8 cellular contexts compared by ENCODE assay signal in the genomic region with DNA sequence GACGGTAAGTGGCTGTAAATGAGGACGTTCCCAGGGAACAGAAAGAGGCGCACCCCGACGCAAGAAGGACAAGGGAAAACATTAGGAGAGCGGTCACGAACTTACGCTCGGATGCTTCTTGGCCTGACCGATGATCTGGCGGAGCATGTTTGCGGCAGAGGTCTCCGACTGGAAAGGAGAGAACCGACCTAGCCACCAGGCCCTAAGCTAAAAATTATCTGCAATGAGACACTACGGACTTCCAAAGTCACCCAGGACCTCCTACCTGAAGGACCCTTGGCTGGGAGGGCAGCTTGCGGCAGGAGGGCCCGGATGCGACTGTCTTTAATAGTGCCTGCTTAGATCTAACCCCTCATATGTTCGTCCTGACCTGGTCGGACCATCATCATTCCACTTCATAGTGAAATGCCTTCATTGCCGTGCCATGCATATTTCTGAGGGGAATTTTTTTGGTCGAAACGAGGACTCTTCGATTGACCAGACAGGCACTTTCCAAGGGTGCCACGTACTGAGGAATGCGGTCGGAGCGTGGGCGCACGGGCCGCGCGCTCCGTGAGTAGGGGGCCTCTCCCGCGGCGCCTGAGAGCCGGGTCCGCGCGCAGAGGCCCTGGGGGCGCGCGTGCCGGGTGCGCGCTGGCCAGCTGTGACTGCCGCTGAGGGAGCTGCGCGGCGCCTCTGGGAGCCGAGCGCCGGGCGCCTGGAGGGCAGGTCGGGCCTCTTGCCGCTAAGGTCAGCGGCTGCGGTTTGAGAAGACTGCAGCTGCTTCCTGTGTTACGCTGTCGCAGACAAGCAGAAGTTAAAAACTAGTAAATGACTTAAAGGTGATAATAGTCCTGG. TPM values are rescaled to one million over a fixed set of nuclear protein-coding genes. Genes with fewer than 3 reads are reported as not detected.
DNase-seq lines count a peak whose midpoint lies in the region; TF ChIP-seq lines count a peak whose summit lies in the region.

No MANE protein-coding gene starts in this region.

- no peak overlapping the region for H3K4me3 Mint-ChIP-seq in activated naive CD4-positive, alpha-beta T cell treated with anti-CD3 and anti-CD28 coated beads for 36 hours

- peaks cover 32% of the 10 kb centered on the region for H3K4me1 Mint-ChIP-seq in activated naive CD4-positive, alpha-beta T cell treated with anti-CD3 and anti-CD28 coated beads for 36 hours (ENCODE audit: low read depth)

- CTCF ChIA-PET in activated naive CD4-positive, alpha-beta T cell treated with anti-CD3 and anti-CD28 coated beads for 36 hours (lab: Charles Lee), result interaction anchor here (0.7 to 1.6 kb wide), 3 partner anchors 10 to 272 kb away, joined by 3 to 7 read pairs (median 3); no protein-coding TSS in a partner anchor

- no peaks in the 10 kb centered on the region for H3K9me3 ChIP-seq in SJCRH30 (replicated peaks)

- peaks cover 17% of the 10 kb centered on the region for H3K36me3 Mint-ChIP-seq in activated naive CD4-positive, alpha-beta T cell treated with anti-CD3 and anti-CD28 coated beads for 36 hours (ENCODE audit: low read depth)

- no peaks in the 10 kb centered on the region for H3K27me3 Mint-ChIP-seq in activated naive CD4-positive, alpha-beta T cell treated with anti-CD3 and anti-CD28 coated beads for 36 hours (ENCODE audit: low read depth)

- H3K36me3 ChIP-seq in SJCRH30, result peaks cover 35% of the 10 kb centered on the region

- intact Hi-C loops in activated naive CD4-positive, alpha-beta T cell treated with anti-CD3 and anti-CD28 coated beads for 36 hours (cut with micrococcal nuclease), result loop anchor here (1.0 kb wide), 3 partner anchors 33 to 1271 kb away; partner anchors contain the start of genes PHF14 and TMEM106B

- DNase-seq in GM04504 (ENCODE audit: low read depth) (peak; percentile 90), HFF-Myc (ENCODE audit: extremely low read depth, low read depth) (peak; percentile 81), MV-4-11 (lab: John Stamatoyannopoulos, UW) (peak; percentile 90), SJCRH30 (peak; percentile 96 to 97), glomerular endothelial cell (ENCODE audit: extremely low read depth, low read depth, low spot score) (peak; percentile 86), occipital lobe (lab: John Stamatoyannopoulos, UW) (peak; percentile 80)
- DNase-seq in activated naive CD4-positive, alpha-beta T cell treated with anti-CD3 and anti-CD28 coated beads for 36 hours, result peak; percentile 86

- no peaks in the 10 kb centered on the region for H3K27me3 ChIP-seq in SJCRH30

- H3K27ac ChIP-seq in SJCRH30, result peak overlapping the region; percentile 98
- peak overlapping the region; percentile 87 for H3K27ac ChIP-seq in temporal lobe (ENCODE audit: low read depth, low read length)

- H3K4me1 ChIP-seq in SJCRH30, result peaks cover 11% of the 10 kb centered on the region; the same call in 1 of the 2 replicates

- no peaks in the 10 kb centered on the region for H3K9me3 Mint-ChIP-seq in activated naive CD4-positive, alpha-beta T cell treated with anti-CD3 and anti-CD28 coated beads for 36 hours

- no peak for TF ChIP-seq CTCF in HFF-Myc (IDR thresholded peaks at IDR 0.05; ENCODE audit: low read depth, low read length, missing control alignments)

- H3K4me3 ChIP-seq in HFF-Myc (replicated peaks; ENCODE audit: low read depth, low read length) (peak overlapping the region; percentile 79), SJCRH30 (peak overlapping the region; percentile 75)

- H3K27ac Mint-ChIP-seq in activated naive CD4-positive, alpha-beta T cell treated with anti-CD3 and anti-CD28 coated beads for 36 hours, result no peak overlapping the region

RNA-seq across cellular contexts. Expression of gene PHF14, which starts 33.5 kb away (rescaled TPM):
- 90.0 and 109 TPM in 2 replicates for total RNA-seq in SJCRH30 (2014; rRNA removed; shearing (Covaris generic))
- total RNA-seq in activated naive CD4-positive, alpha-beta T cell treated with anti-CD3 and anti-CD28 coated beads for 36 hours, result 10 to 100 TPM; 26.0 to 28.1 TPM
- total RNA-seq in glomerular endothelial cell (36.2 and 48.6 TPM in 2 replicates), occipital lobe (301 TPM), temporal lobe (152 TPM)

Comparison
In these comparisons a context has a peak if more than half of its experiments do, and no peak if none do; other contexts are left out.
1. Peak in every context shown above with its lines: DNase-seq, H3K4me3 ChIP-seq and H3K27ac ChIP-seq.